Comparison of ENCODE assay signal across 23 cellular contexts in genomic region chr12:51949342-51950030, GRCh38. TPM values are rescaled to one million over a fixed set of nuclear protein-coding genes. Genes with fewer than 3 reads are reported as not detected.
A peak's percentile ranks its signal among the peaks of the same experiment; 100 is the strongest.
DNase-seq lines count a peak whose midpoint lies in the region; ATAC-seq and TF ChIP-seq lines count a peak whose summit lies in the region.
"Had no signal": no experiment of that assay in that cellular context is flagged by ENCODE, and none has a peak within 500 bp of the region (broad histone marks: within the 10 kb centered on the region; RNA-seq: fewer than 3 reads in every experiment).

No MANE protein-coding gene starts in this region.

- TF ChIP-seq POLR2A in NB4 (IDR thresholded peaks at IDR 0.05; ENCODE audit: extremely low read depth, insufficient read length), result no peak

- H3K4me3 ChIP-seq in NB4 (ENCODE audit: low read depth, low read length), result no peak overlapping the region
- H3K4me3 ChIP-seq: body of pancreas, esophagus muscularis mucosa had no signal

- no peak overlapping the region for H3K27ac Mint-ChIP-seq in endothelial cell (ENCODE audit: unreplicated experiment)
- no peak overlapping the region for H3K27ac Mint-ChIP-seq in nephron
- H3K27ac Mint-ChIP-seq: CD4-positive, CD25-positive, alpha-beta regulatory T cell; dendritic cell treated with granulocyte-macrophage colony-stimulating factor and Interleukin-4, amounts not matched to agents 40 ng/mL and 50 ng/mL, for 4 days; HFFc6; T-helper 2 cell treated with Interferon-gamma antibody and Interleukin-4, amounts not matched to agents 5 μg/mL and 100 μg/mL, for 36 hours had no signal

- H3K4me3 Mint-ChIP-seq in endothelial cell (ENCODE audit: unreplicated experiment) (peak overlapping the region; percentile 26), nephron (peak overlapping the region; percentile 58 to 82 (median 77))
- H3K4me3 Mint-ChIP-seq: dendritic cell treated with granulocyte-macrophage colony-stimulating factor and Interleukin-4, amounts not matched to agents 40 ng/mL and 50 ng/mL, for 4 days; HFFc6 had no signal

- H3K36me3 Mint-ChIP-seq in endothelial cell (ENCODE audit: low read depth, unreplicated experiment) (peaks cover 19% of the 10 kb centered on the region), nephron (ENCODE audit: low read depth) (peaks cover 3% of the 10 kb centered on the region)
- H3K36me3 Mint-ChIP-seq: CD4-positive, CD25-positive, alpha-beta regulatory T cell had no signal

- peaks cover 5% of the 10 kb centered on the region for H3K27me3 Mint-ChIP-seq in endothelial cell (ENCODE audit: unreplicated experiment)
- H3K27me3 Mint-ChIP-seq in nephron (ENCODE audit: low read depth), result peaks cover 19% of the 10 kb centered on the region

- no peak for ATAC-seq in HG03342 (IDR thresholded peaks at IDR 0.05; ENCODE audit: unreplicated experiment)
- ATAC-seq: body of pancreas; right cardiac atrium; stimulated activated naive CD8-positive, alpha-beta T cell treated with anti-CD3 and anti-CD28 coated beads, Interleukin-15, Interleukin-2, amounts not matched to agents 100 U/mL and 50 U/mL, for 24 hours had no signal

- TF ChIP-seq CTCF in NB4 (IDR thresholded peaks at IDR 0.05; ENCODE audit: low read depth, low read length) (no peak), endothelial cell (IDR thresholded peaks at IDR 0.05; ENCODE audit: unreplicated experiment) (no peak), nephron (IDR thresholded peaks at IDR 0.05; ENCODE audit: unreplicated experiment in 3 of 3) (no peak)

- peak; percentile 37 for DNase-seq in DMS 273 (lab: John Stamatoyannopoulos, UW; ENCODE audit: unreplicated experiment)
- DNase-seq in DMS 273 treated with DMSO at 0.1 percent for 48 hours (lab: John Stamatoyannopoulos, UW), result no peak
- peak; percentile 83 for DNase-seq in NB4 (ENCODE audit: low read depth)
- no peak for DNase-seq in endothelial cell (ENCODE audit: low spot score)
- no peak for DNase-seq in DMS79 (lab: John Stamatoyannopoulos, UW)
- DNase-seq in NCI-H2107 treated with DMSO at 0.1 percent for 48 hours (lab: John Stamatoyannopoulos, UW; ENCODE audit: unreplicated experiment), result no peak
- DNase-seq: activated CD4-positive, CD25-positive, alpha-beta regulatory T cell; activated naive CD4-positive, alpha-beta T cell; body of pancreas; CD4-positive, CD25-positive, alpha-beta regulatory T cell; EL; HFFc6; mesendoderm; NCI-H146; right cardiac atrium; SHP77; stimulated activated naive CD8-positive, alpha-beta T cell treated with anti-CD3 and anti-CD28 coated beads, Interleukin-15, Interleukin-2, amounts not matched to agents 100 U/mL and 50 U/mL, for 24 hours had no signal

- H3K4me1 Mint-ChIP-seq in endothelial cell (ENCODE audit: unreplicated experiment), result peaks cover 21% of the 10 kb centered on the region
- H3K4me1 Mint-ChIP-seq in nephron, result peaks cover 27% of the 10 kb centered on the region

- H3K9me3 Mint-ChIP-seq in endothelial cell (ENCODE audit: unreplicated experiment), result peaks cover 7% of the 10 kb centered on the region
- peaks cover 18% of the 10 kb centered on the region for H3K9me3 Mint-ChIP-seq in nephron

RNA-seq across cellular contexts. Expression of gene ACVR1B, which starts 2.0 kb away (rescaled TPM):
- total RNA-seq in endothelial cell (ENCODE audit: unreplicated experiment), result 30.5 TPM

RNA-seq across cellular contexts. Expression of gene ACVRL1, which starts 42.2 kb away (rescaled TPM):
- 395 TPM for total RNA-seq in endothelial cell (ENCODE audit: unreplicated experiment)
- total RNA-seq: CD4-positive, CD25-positive, alpha-beta regulatory T cell; NCI-H460 had no signal

RNA-seq across cellular contexts. Expression of gene TAMALIN, which starts 57.3 kb away (rescaled TPM):
- total RNA-seq in endothelial cell (ENCODE audit: unreplicated experiment), result 29.7 TPM
- total RNA-seq: NCI-H460 had no signal

Comparison
In these comparisons a context has a peak if more than half of its experiments do, and no peak if none do; other contexts are left out.
1. DNase-seq: peak in DMS 273 (single experiment) and NB4 (single experiment); none in DMS 273 treated with DMSO at 0.1 percent for 48 hours (single experiment), endothelial cell (single experiment), DMS79 (single experiment) and NCI-H2107 treated with DMSO at 0.1 percent for 48 hours (single experiment).